In the genomic region with DNA sequence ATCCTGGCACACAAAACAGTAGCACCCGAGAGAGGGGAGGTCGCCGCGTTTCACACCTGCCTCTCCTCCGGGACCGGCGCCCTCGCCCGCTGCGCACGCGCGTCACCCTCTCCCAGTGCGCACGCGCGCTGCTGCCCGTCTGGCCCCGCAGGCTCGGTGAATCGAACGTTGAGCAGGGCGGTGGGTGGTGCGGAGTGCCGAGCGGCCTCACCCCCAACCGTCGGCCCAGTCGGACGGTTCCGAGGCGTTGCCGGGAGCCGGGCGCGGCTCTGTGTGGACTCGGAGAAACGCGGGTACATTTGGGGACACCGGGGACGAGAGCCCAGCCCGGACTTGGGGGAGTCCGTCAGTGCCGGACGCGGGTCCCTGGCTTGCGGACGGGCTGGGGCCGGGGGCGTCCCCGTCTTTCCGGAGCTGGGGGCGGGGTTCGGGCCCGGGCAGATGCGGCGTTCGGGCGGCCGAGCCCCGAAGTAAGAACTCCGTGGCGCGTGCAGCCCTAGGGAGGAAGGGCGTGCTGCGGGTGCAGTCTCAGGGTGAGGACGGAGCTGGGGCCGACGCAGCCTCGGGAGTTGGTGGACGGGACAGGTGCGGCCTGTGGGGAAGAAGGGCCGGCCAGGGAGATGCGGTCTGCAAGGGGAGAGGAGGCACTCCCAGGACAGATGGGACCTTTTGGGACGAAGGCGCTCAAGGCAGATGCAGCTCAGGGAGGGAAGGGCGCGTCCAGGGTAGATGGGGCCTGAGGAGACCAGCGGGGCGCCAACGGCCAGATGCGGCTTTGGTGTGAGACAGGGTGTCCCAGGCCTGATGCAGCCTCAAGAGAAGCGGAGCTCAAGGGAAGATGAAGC, we compare ENCODE assay signal across 1 cellular context.
TF ChIP-seq lines count a peak whose summit lies in the region.

A gene with protein sequence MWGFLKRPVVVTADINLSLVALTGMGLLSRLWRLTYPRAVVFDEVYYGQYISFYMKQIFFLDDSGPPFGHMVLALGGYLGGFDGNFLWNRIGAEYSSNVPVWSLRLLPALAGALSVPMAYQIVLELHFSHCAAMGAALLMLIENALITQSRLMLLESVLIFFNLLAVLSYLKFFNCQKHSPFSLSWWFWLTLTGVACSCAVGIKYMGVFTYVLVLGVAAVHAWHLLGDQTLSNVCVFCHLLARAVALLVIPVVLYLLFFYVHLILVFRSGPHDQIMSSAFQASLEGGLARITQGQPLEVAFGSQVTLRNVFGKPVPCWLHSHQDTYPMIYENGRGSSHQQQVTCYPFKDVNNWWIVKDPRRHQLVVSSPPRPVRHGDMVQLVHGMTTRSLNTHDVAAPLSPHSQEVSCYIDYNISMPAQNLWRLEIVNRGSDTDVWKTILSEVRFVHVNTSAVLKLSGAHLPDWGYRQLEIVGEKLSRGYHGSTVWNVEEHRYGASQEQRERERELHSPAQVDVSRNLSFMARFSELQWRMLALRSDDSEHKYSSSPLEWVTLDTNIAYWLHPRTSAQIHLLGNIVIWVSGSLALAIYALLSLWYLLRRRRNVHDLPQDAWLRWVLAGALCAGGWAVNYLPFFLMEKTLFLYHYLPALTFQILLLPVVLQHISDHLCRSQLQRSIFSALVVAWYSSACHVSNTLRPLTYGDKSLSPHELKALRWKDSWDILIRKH (plus strand): TSS at position 138 of the 845 bp plus-strand sequence. CDS start 1,301 bp downstream, outside the sequence.

TF ChIP-seq in WTC11, 78 proteins besides CTCF, POLR2A, EP300 and RAD21 (continued from another document):
- TF ChIP-seq, protein P1, sequence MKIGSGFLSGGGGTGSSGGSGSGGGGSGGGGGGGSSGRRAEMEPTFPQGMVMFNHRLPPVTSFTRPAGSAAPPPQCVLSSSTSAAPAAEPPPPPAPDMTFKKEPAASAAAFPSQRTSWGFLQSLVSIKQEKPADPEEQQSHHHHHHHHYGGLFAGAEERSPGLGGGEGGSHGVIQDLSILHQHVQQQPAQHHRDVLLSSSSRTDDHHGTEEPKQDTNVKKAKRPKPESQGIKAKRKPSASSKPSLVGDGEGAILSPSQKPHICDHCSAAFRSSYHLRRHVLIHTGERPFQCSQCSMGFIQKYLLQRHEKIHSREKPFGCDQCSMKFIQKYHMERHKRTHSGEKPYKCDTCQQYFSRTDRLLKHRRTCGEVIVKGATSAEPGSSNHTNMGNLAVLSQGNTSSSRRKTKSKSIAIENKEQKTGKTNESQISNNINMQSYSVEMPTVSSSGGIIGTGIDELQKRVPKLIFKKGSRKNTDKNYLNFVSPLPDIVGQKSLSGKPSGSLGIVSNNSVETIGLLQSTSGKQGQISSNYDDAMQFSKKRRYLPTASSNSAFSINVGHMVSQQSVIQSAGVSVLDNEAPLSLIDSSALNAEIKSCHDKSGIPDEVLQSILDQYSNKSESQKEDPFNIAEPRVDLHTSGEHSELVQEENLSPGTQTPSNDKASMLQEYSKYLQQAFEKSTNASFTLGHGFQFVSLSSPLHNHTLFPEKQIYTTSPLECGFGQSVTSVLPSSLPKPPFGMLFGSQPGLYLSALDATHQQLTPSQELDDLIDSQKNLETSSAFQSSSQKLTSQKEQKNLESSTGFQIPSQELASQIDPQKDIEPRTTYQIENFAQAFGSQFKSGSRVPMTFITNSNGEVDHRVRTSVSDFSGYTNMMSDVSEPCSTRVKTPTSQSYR (CRISPR knock-in tag; IDR thresholded peaks at IDR 0.05), result peak; percentile 78
- TF ChIP-seq PRRX2 (CRISPR knock-in tag; IDR thresholded peaks at IDR 0.05) (no peak), RELA (CRISPR knock-in tag; IDR thresholded peaks at IDR 0.05; ENCODE audit: borderline replicate concordance) (0 out of 2 replicates have a peak, but pooled peaks have one; percentile 62), ELF4 (CRISPR knock-in tag; IDR thresholded peaks at IDR 0.05; ENCODE audit: low read depth) (no peak), ZNF219 (CRISPR knock-in tag; IDR thresholded peaks at IDR 0.05; ENCODE audit: borderline replicate concordance) (no peak), CBFB (CRISPR knock-in tag; IDR thresholded peaks at IDR 0.05; ENCODE audit: low read depth) (peak; percentile 82; the same call in 1 of the 2 replicates), ETV6 (CRISPR knock-in tag; IDR thresholded peaks at IDR 0.05) (peak; percentile 71; the same call in 1 of the 2 replicates), IRF1 (CRISPR knock-in tag; IDR thresholded peaks at IDR 0.05) (peak; percentile 84), ZNF317 (CRISPR knock-in tag; IDR thresholded peaks at IDR 0.05; ENCODE audit: borderline replicate concordance, low read depth) (peak; percentile 37; the same call in 1 of the 2 replicates), ZNF671 (CRISPR knock-in tag; IDR thresholded peaks at IDR 0.05) (0 out of 2 replicates have a peak, but pooled peaks have one; percentile 16), ZNF396 (CRISPR knock-in tag; IDR thresholded peaks at IDR 0.05; ENCODE audit: borderline replicate concordance) (no peak), SOX15 (CRISPR knock-in tag; IDR thresholded peaks at IDR 0.05) (no peak), MXD4 (CRISPR knock-in tag; IDR thresholded peaks at IDR 0.05; ENCODE audit: borderline replicate concordance) (no peak), MYBL2 (CRISPR knock-in tag; IDR thresholded peaks at IDR 0.05) (no peak; the same call in 1 of the 2 replicates), ZMAT4 (CRISPR knock-in tag; IDR thresholded peaks at IDR 0.05) (no peak), OVOL2 (CRISPR knock-in tag; IDR thresholded peaks at IDR 0.05; ENCODE audit: borderline replicate concordance) (no peak)
- TF ChIP-seq, protein P2, sequence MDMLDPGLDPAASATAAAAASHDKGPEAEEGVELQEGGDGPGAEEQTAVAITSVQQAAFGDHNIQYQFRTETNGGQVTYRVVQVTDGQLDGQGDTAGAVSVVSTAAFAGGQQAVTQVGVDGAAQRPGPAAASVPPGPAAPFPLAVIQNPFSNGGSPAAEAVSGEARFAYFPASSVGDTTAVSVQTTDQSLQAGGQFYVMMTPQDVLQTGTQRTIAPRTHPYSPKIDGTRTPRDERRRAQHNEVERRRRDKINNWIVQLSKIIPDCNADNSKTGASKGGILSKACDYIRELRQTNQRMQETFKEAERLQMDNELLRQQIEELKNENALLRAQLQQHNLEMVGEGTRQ (CRISPR knock-in tag; IDR thresholded peaks at IDR 0.05), result no peak; the same call in 1 of the 2 replicates
- TF ChIP-seq, protein P3, sequence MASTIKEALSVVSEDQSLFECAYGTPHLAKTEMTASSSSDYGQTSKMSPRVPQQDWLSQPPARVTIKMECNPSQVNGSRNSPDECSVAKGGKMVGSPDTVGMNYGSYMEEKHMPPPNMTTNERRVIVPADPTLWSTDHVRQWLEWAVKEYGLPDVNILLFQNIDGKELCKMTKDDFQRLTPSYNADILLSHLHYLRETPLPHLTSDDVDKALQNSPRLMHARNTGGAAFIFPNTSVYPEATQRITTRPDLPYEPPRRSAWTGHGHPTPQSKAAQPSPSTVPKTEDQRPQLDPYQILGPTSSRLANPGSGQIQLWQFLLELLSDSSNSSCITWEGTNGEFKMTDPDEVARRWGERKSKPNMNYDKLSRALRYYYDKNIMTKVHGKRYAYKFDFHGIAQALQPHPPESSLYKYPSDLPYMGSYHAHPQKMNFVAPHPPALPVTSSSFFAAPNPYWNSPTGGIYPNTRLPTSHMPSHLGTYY (CRISPR knock-in tag; IDR thresholded peaks at IDR 0.05), result peak; percentile 84; the same call in 1 of the 2 replicates
